39 cellular contexts compared by ENCODE assay signal in genomic region chr15:35195031-35195430, GRCh38.
"Had no signal": no experiment of that assay in that cellular context is flagged by ENCODE, and none has a peak within 500 bp of the region (broad histone marks: within the 10 kb centered on the region; RNA-seq: fewer than 3 reads in every experiment).

No MANE protein-coding gene starts in this region.

- H3K27me3 Mint-ChIP-seq: activated naive CD4-positive, alpha-beta T cell treated with anti-CD3 and anti-CD28 coated beads, Interleukin-2, amount 50 U/mL, for 24 hours; activated naive CD8-positive, alpha-beta T cell; activated naive CD8-positive, alpha-beta T cell treated with anti-CD3 and anti-CD28 coated beads for 36 hours; activated naive CD8-positive, alpha-beta T cell treated with anti-CD3 and anti-CD28 coated beads, Interleukin-2, amount 10 ng/mL, durations not matched to agents 7 days and 5 days; activated naive CD8-positive, alpha-beta T cell treated with anti-CD3 and anti-CD28 coated beads, Interleukin-2, amount 50 U/mL, for 24 hours; activated T-helper 17 cell treated with anti-CD3 and anti-CD28 coated beads, Interleukin-2, amount 50 U/mL, for 72 hours; central memory CD8-positive, alpha-beta T cell had no signal

- H3K4me1 Mint-ChIP-seq: activated naive CD4-positive, alpha-beta T cell treated with anti-CD3 and anti-CD28 coated beads, Interleukin-2, amount 10 ng/mL, durations not matched to agents 7 days and 5 days; activated naive CD4-positive, alpha-beta T cell treated with anti-CD3 and anti-CD28 coated beads, Interleukin-2, amount 50 U/mL, for 24 hours; activated naive CD8-positive, alpha-beta T cell treated with anti-CD3 and anti-CD28 coated beads for 36 hours; activated naive CD8-positive, alpha-beta T cell treated with anti-CD3 and anti-CD28 coated beads, Interleukin-2, amount 10 ng/mL, durations not matched to agents 7 days and 5 days; activated naive CD8-positive, alpha-beta T cell treated with anti-CD3 and anti-CD28 coated beads, Interleukin-2, amount 50 U/mL, for 24 hours; activated T-helper 17 cell treated with anti-CD3 and anti-CD28 coated beads, Interleukin-2, amount 50 U/mL, for 72 hours; brain; central memory CD8-positive, alpha-beta T cell had no signal

- H3K4me1 ChIP-seq: adrenal gland, ascending aorta, body of pancreas, breast epithelium had no signal

- H3K9me3 ChIP-seq: adrenal gland had no signal

- FAIRE-seq: bronchial epithelial cell had no signal

- H3K4me3 Mint-ChIP-seq: activated naive CD4-positive, alpha-beta T cell treated with anti-CD3 and anti-CD28 coated beads for 36 hours; activated naive CD4-positive, alpha-beta T cell treated with anti-CD3 and anti-CD28 coated beads, Interleukin-2, amount 10 ng/mL, durations not matched to agents 7 days and 5 days; activated naive CD4-positive, alpha-beta T cell treated with anti-CD3 and anti-CD28 coated beads, Interleukin-2, amount 50 U/mL, for 24 hours; activated naive CD8-positive, alpha-beta T cell; activated naive CD8-positive, alpha-beta T cell treated with anti-CD3 and anti-CD28 coated beads for 36 hours; activated naive CD8-positive, alpha-beta T cell treated with anti-CD3 and anti-CD28 coated beads, Interleukin-2, amount 10 ng/mL, durations not matched to agents 7 days and 5 days; activated naive CD8-positive, alpha-beta T cell treated with anti-CD3 and anti-CD28 coated beads, Interleukin-2, amount 50 U/mL, for 24 hours; activated T-cell treated with anti-CD3 and anti-CD28 coated beads, Interleukin-2, amount 50 U/mL, for 24 hours; activated T-cell treated with anti-CD3 and anti-CD28 coated beads, Interleukin-2, amount 50 U/mL, for 4 hours; activated T-cell treated with anti-CD3 and anti-CD28 coated beads, Interleukin-2, amount 50 U/mL, for 72 hours; activated T-helper 1 cell treated with anti-CD3 and anti-CD28 coated beads, Interleukin-12 subunit alpha, Interleukin-12 subunit beta, Interleukin-2, Interleukin-4 antibody, amounts not matched to agents 30 ng/mL and 10 ng/mL and 1 ng/mL, durations not matched to agents 14 hours and 24 hours and 36 hours; activated T-helper 17 cell treated with anti-CD3 and anti-CD28 coated beads, Interleukin-2, amount 50 U/mL, for 72 hours; brain; central memory CD8-positive, alpha-beta T cell had no signal

- H3K27ac ChIP-seq: adrenal gland, ascending aorta, body of pancreas, brain microvascular endothelial cell, breast epithelium, cardiac muscle cell had no signal

- H3K27me3 ChIP-seq: adrenal gland, ascending aorta, body of pancreas, brain microvascular endothelial cell, breast epithelium, cardiac muscle cell had no signal

- H3K27ac Mint-ChIP-seq: activated naive CD4-positive, alpha-beta T cell treated with anti-CD3 and anti-CD28 coated beads for 36 hours; activated naive CD4-positive, alpha-beta T cell treated with anti-CD3 and anti-CD28 coated beads, Interleukin-2, amount 10 ng/mL, durations not matched to agents 7 days and 5 days; activated naive CD4-positive, alpha-beta T cell treated with anti-CD3 and anti-CD28 coated beads, Interleukin-2, amount 50 U/mL, for 24 hours; activated naive CD4-positive, alpha-beta T cell treated with anti-CD3 and anti-CD28 coated beads, Interleukin-2, amount 50 U/mL, for 72 hours; activated naive CD8-positive, alpha-beta T cell; activated naive CD8-positive, alpha-beta T cell treated with anti-CD3 and anti-CD28 coated beads for 36 hours; activated naive CD8-positive, alpha-beta T cell treated with anti-CD3 and anti-CD28 coated beads, Interleukin-2, amount 10 ng/mL, durations not matched to agents 7 days and 5 days; activated naive CD8-positive, alpha-beta T cell treated with anti-CD3 and anti-CD28 coated beads, Interleukin-2, amount 50 U/mL, for 24 hours; activated T-cell treated with anti-CD3 and anti-CD28 coated beads, Interleukin-2, amount 50 U/mL, for 24 hours; activated T-cell treated with anti-CD3 and anti-CD28 coated beads, Interleukin-2, amount 50 U/mL, for 72 hours; activated T-helper 1 cell treated with anti-CD3 and anti-CD28 coated beads, Interleukin-12 subunit alpha, Interleukin-12 subunit beta, Interleukin-2, Interleukin-4 antibody, amounts not matched to agents 30 ng/mL and 10 ng/mL and 1 ng/mL, durations not matched to agents 14 hours and 24 hours and 36 hours; activated T-helper 17 cell treated with anti-CD3 and anti-CD28 coated beads, Interleukin-2, amount 50 U/mL, for 72 hours; activated T-helper 2 cell treated with anti-CD3 and anti-CD28 coated beads, Interferon-gamma antibody, Interleukin-2, Interleukin-4, amounts not matched to agents 10 μg/mL and 5 μg/mL and 100 μg/mL, durations not matched to agents 14 hours and 24 hours and 36 hours; brain had no signal

- H3K4me3 ChIP-seq: adrenal gland, ascending aorta, body of pancreas, breast epithelium, cardiac muscle cell had no signal

- H3K36me3 Mint-ChIP-seq: activated naive CD4-positive, alpha-beta T cell treated with anti-CD3 and anti-CD28 coated beads, Interleukin-2, amount 10 ng/mL, durations not matched to agents 7 days and 5 days; activated naive CD8-positive, alpha-beta T cell treated with anti-CD3 and anti-CD28 coated beads, Interleukin-2, amount 10 ng/mL, durations not matched to agents 7 days and 5 days; brain had no signal

- ATAC-seq: activated naive CD4-positive, alpha-beta T cell treated with anti-CD3 and anti-CD28 coated beads, Interleukin-2, amount 50 U/mL, for 72 hours; activated naive CD8-positive, alpha-beta T cell treated with anti-CD3 and anti-CD28 coated beads, Interleukin-2, amount 50 U/mL, for 24 hours; activated T-cell treated with anti-CD3 and anti-CD28 coated beads, Interleukin-2, amount 50 U/mL, for 4 hours; activated T-cell treated with anti-CD3 and anti-CD28 coated beads, Interleukin-2, amount 50 U/mL, for 72 hours; activated T-helper 17 cell treated with anti-CD3 and anti-CD28 coated beads, Interleukin-2, amount 50 U/mL, for 72 hours; body of pancreas had no signal

- DNase-seq: activated effector memory CD4-positive, alpha-beta T cell treated with anti-CD3 and anti-CD28 coated beads, Interleukin-2, amount 50 U/mL, for 16 hours; activated effector memory CD4-positive, alpha-beta T cell treated with Interleukin-2 at 50 U/mL for 16 hours; activated gamma-delta T cell; activated gamma-delta T cell treated with Interleukin-2 at 50 U/mL for 16 hours; activated naive CD4-positive, alpha-beta T cell; activated naive CD4-positive, alpha-beta T cell treated with anti-CD3 and anti-CD28 coated beads for 36 hours; activated naive CD4-positive, alpha-beta T cell treated with anti-CD3 and anti-CD28 coated beads, Interleukin-2, amount 10 ng/mL, durations not matched to agents 7 days and 5 days; activated naive CD4-positive, alpha-beta T cell treated with anti-CD3 and anti-CD28 coated beads, Interleukin-2, amount 50 U/mL, for 16 hours; activated naive CD4-positive, alpha-beta T cell treated with Interleukin-2 at 50 U/mL for 16 hours; activated naive CD8-positive, alpha-beta T cell treated with anti-CD3 and anti-CD28 coated beads for 36 hours; activated naive CD8-positive, alpha-beta T cell treated with anti-CD3 and anti-CD28 coated beads, Interleukin-2, amount 10 ng/mL, durations not matched to agents 7 days and 5 days; activated naive CD8-positive, alpha-beta T cell treated with anti-CD3 and anti-CD28 coated beads, Interleukin-2, amount 50 U/mL, for 24 hours; activated T-cell treated with anti-CD3 and anti-CD28 coated beads, Interleukin-2, amount 50 U/mL, for 1 hour; activated T-cell treated with anti-CD3 and anti-CD28 coated beads, Interleukin-2, amount 50 U/mL, for 24 hours; activated T-cell treated with anti-CD3 and anti-CD28 coated beads, Interleukin-2, amount 50 U/mL, for 4 hours; activated T-cell treated with anti-CD3 and anti-CD28 coated beads, Interleukin-2, amount 50 U/mL, for 48 hours; activated T-cell treated with anti-CD3 and anti-CD28 coated beads, Interleukin-2, amount 50 U/mL, for 72 hours; adrenal gland; amniotic stem cell; amygdala; anterior cingulate cortex; aorta; body of pancreas; brain microvascular endothelial cell; caudate nucleus; central memory CD4-positive, alpha-beta T cell; cerebellar nuclear complex had no signal

- H3K36me3 ChIP-seq: adrenal gland, ascending aorta, brain microvascular endothelial cell, breast epithelium, cardiac muscle cell had no signal
